In the genomic region with DNA sequence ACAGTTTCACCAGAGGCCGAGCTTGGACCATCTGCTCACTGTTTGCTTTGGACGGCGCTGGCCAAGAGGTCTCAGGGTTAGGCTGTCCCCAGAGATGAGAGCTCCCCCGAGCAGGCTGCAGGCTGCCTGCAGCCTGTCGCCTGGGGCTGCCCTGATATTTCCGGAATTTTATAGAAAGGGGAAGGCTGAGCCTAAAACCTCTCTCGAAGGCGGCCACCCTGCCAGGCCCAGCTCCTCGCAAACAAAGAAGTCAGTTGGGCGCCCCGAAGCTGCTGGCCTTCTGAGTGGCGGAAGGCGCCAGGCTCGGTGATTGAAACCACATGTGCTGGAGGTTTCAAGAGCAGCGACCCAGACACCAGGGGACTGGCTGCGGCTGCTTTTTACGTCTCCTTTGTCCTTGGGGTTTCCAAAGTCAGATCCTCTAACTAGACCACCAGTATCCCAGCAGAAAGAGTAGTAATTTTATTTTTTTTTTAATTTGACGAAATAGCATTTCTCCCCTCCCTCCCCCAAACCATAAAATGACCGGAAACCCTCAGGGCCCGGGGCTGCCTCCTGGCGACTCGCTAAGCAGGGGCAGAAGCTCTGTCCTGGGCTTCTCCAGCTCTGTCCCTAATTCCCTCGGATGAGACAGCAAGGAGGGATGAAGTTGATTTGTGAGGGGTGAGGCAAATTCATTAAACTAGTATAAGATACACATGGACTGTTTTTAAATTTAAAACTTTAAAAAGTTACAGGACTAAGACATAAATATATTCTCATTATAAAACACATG, we compare ENCODE assay signal across 8 cellular contexts. TPM values are rescaled to one million over a fixed set of nuclear protein-coding genes. Genes with fewer than 3 reads are reported as not detected.
DNase-seq lines count a peak whose midpoint lies in the region; ATAC-seq, FAIRE-seq and TF ChIP-seq lines count a peak whose summit lies in the region.

No MANE protein-coding gene starts in this region.

- H3K27me3 ChIP-seq in left ventricle myocardium inferior (ENCODE audit: low read depth): peaks cover 7% of the 10 kb centered on the region

- peak overlapping the region; percentile 38 for H3K4me3 ChIP-seq in left ventricle myocardium inferior

- DNase-seq in G401 (ENCODE audit: low spot score): peak; percentile 13
- peak; percentile 81 for DNase-seq in SK-N-DZ (ENCODE audit: low spot score)
- DNase-seq in left ventricle myocardium inferior: peak; percentile 89
- DNase-seq in retina: peak; percentile 83
- DNase-seq in NCI-H1048 (lab: John Stamatoyannopoulos, UW): no peak
- no peak for DNase-seq in GM19239 (ENCODE audit: insufficient read length, low spot score)

- H3K36me3 ChIP-seq in left ventricle myocardium inferior: no peaks in the 10 kb centered on the region

- no peak for FAIRE-seq in GM19239 (lab: Jason Lieb, UNC)

- intact Hi-C loops in left ventricle myocardium inferior (cut with micrococcal nuclease): no loop called here

- no peak for TF ChIP-seq CTCF in left ventricle myocardium inferior (IDR thresholded peaks at IDR 0.05; ENCODE audit: borderline replicate concordance)

- peak overlapping the region; percentile 81 for H3K27ac ChIP-seq in left ventricle myocardium inferior (replicated peaks)

- H3K4me1 ChIP-seq in left ventricle myocardium inferior: peaks cover 13% of the 10 kb centered on the region

- in situ Hi-C loops in G401 (cut with HindIII; ENCODE audit: low sequenced_read_pairs): no loop called here

- H3K9me3 ChIP-seq in left ventricle myocardium inferior (replicated peaks): no peaks in the 10 kb centered on the region

- no peak for ATAC-seq in GM21717 (IDR thresholded peaks at IDR 0.05; ENCODE audit: unreplicated experiment)
- no peak for ATAC-seq in HG03432 (IDR thresholded peaks at IDR 0.05; ENCODE audit: unreplicated experiment)

RNA-seq across cellular contexts. Expression of a gene that starts 57.4 kb away (rescaled TPM):
- 0.37 and 2.5 TPM in 2 replicates for total RNA-seq in G401 (2014; rRNA removed; shearing (Covaris generic))
- 4.5 and 4.6 TPM in 2 replicates for polyA plus RNA-seq in SK-N-DZ (2014; cell fraction: cytosol; rRNA removed)
- 1.3 and 3.8 TPM in 2 replicates for polyA plus RNA-seq in SK-N-DZ (2014; cell fraction: nucleus; rRNA removed)
- 3.4 TPM for total RNA-seq in left ventricle myocardium inferior

Comparison
In these comparisons a context has a peak if more than half of its experiments do, and no peak if none do; other contexts are left out.
1. DNase-seq: peak in G401 (single experiment), SK-N-DZ (single experiment), left ventricle myocardium inferior (single experiment) and retina (single experiment); none in NCI-H1048 (single experiment) and GM19239 (single experiment).